In the genomic region with DNA sequence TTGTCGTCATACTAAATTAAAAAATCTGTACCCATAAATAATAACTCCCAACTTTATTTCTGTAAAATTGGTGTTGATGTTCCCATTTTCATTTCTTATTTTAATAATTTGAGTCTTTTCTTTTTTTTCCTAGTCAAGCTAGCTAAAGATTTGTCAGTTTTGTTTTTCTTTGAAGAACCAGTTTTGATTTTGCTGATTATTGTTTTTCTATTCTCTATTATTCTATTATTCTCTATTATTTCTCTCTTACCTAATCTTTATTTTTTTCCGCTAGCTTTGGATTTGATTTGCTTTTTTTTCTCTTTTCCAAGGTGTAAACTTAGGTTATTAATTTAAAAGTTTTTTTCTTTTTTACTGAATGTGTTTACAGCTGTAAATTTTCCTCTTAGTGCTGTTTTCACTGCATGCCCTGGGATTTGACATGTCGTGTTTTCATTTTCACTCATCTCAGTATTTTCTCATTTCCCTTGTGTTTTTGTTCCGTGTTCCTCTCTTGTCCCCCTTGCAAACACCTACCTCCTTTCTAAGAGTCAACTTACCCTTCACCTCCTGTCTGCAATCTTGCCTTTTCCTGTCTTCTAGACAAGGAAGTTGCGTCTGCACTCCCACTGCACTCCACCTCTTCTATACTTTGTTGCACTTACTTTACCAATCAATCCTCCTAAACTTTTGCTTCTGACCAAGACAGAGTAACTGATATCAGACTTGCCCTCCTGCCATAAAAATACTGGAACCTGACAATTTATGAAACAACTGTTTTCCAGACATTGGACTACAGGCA, we compare ENCODE assay signal across 21 cellular contexts. TPM values are rescaled to one million over a fixed set of nuclear protein-coding genes. Genes with fewer than 3 reads are reported as not detected.
DNase-seq lines count a peak whose midpoint lies in the region; ATAC-seq and TF ChIP-seq lines count a peak whose summit lies in the region.
"Had no signal": no experiment of that assay in that cellular context is flagged by ENCODE, and none has a peak within 500 bp of the region (broad histone marks: within the 10 kb centered on the region; RNA-seq: fewer than 3 reads in every experiment).

No MANE protein-coding gene starts in this region.

- peaks cover 44% of the 10 kb centered on the region for H3K36me3 Mint-ChIP-seq in activated naive CD4-positive, alpha-beta T cell treated with anti-CD3 and anti-CD28 coated beads, Interleukin-2, amount 10 ng/mL, durations not matched to agents 7 days and 5 days
- H3K36me3 Mint-ChIP-seq in WTC11 (peaks cover 36% of the 10 kb centered on the region), endothelial cell (ENCODE audit: low read depth, unreplicated experiment) (peaks cover 12% of the 10 kb centered on the region)

- ATAC-seq in WTC11 (no peak), HG03280 (IDR thresholded peaks at IDR 0.05; ENCODE audit: unreplicated experiment) (no peak), GM18870 (IDR thresholded peaks at IDR 0.05; ENCODE audit: unreplicated experiment) (no peak), HG03097 (IDR thresholded peaks at IDR 0.05; ENCODE audit: low FRiP score, unreplicated experiment) (no peak)
- ATAC-seq: foreskin keratinocyte, GM23338, T-cell had no signal

- no peaks in the 10 kb centered on the region for H3K27me3 Mint-ChIP-seq in activated naive CD4-positive, alpha-beta T cell treated with anti-CD3 and anti-CD28 coated beads, Interleukin-2, amount 10 ng/mL, durations not matched to agents 7 days and 5 days
- H3K27me3 Mint-ChIP-seq in WTC11 (ENCODE audit: low read depth), result no peaks in the 10 kb centered on the region
- no peaks in the 10 kb centered on the region for H3K27me3 Mint-ChIP-seq in endothelial cell (ENCODE audit: unreplicated experiment)
- H3K27me3 Mint-ChIP-seq: T-cell had no signal

- no peaks in the 10 kb centered on the region for H3K9me3 Mint-ChIP-seq in activated naive CD4-positive, alpha-beta T cell treated with anti-CD3 and anti-CD28 coated beads, Interleukin-2, amount 10 ng/mL, durations not matched to agents 7 days and 5 days
- no peaks in the 10 kb centered on the region for H3K9me3 Mint-ChIP-seq in WTC11
- H3K9me3 Mint-ChIP-seq in endothelial cell (ENCODE audit: unreplicated experiment), result no peaks in the 10 kb centered on the region
- H3K9me3 Mint-ChIP-seq: CD14-positive monocyte, GM23338, T-cell had no signal

- no peak overlapping the region for H3K4me3 Mint-ChIP-seq in activated naive CD4-positive, alpha-beta T cell treated with anti-CD3 and anti-CD28 coated beads, Interleukin-2, amount 10 ng/mL, durations not matched to agents 7 days and 5 days
- H3K4me3 Mint-ChIP-seq in WTC11 (no peak overlapping the region), endothelial cell (ENCODE audit: unreplicated experiment) (no peak overlapping the region)
- H3K4me3 Mint-ChIP-seq: CD14-positive monocyte, GM23338, T-cell had no signal

- no peak for DNase-seq in activated naive CD4-positive, alpha-beta T cell treated with anti-CD3 and anti-CD28 coated beads, Interleukin-2, amount 10 ng/mL, durations not matched to agents 7 days and 5 days
- no peak for DNase-seq in activated naive CD4-positive, alpha-beta T cell (lab: John Stamatoyannopoulos, UW)
- DNase-seq in WTC11 (ENCODE audit: low spot score), result no peak
- DNase-seq in endothelial cell (ENCODE audit: low spot score), result no peak
- DNase-seq in hippocampal formation (lab: John Stamatoyannopoulos, UW), result no peak
- DNase-seq: activated CD4-positive, alpha-beta T cell treated with anti-CD3 and anti-CD28 coated beads, Interleukin-2, amount 50 U/mL, for 48 hours; anterior cingulate cortex; foreskin keratinocyte; GDM1; hypothalamus; islet precursor cell; MV-4-11; NCI-H1694; NCI-H774; SHP77; T-cell had no signal

- POLR2A ChIA-PET in WTC11 (lab: Charles Lee), result no interaction called here

- CTCF ChIA-PET in activated naive CD4-positive, alpha-beta T cell treated with anti-CD3 and anti-CD28 coated beads, Interleukin-2, amount 10 ng/mL, durations not matched to agents 7 days and 5 days (lab: Charles Lee), result interaction anchor here (1.1 to 11.6 kb wide), 2 partner anchors 170 to 214 kb away, joined by 3 to 122 read pairs; no protein-coding TSS in a partner anchor
- CTCF ChIA-PET in WTC11 (lab: Charles Lee), result interaction anchor here (1.0 kb wide), 1 partner anchor 391 kb away, joined by 3 read pairs; no protein-coding TSS in a partner anchor

- peak overlapping the region; percentile 1 for H3K27ac Mint-ChIP-seq in activated naive CD4-positive, alpha-beta T cell treated with anti-CD3 and anti-CD28 coated beads, Interleukin-2, amount 10 ng/mL, durations not matched to agents 7 days and 5 days
- H3K27ac Mint-ChIP-seq in WTC11 (peak overlapping the region; percentile 25; the same call in 1 of the 2 replicates), endothelial cell (ENCODE audit: unreplicated experiment) (peak overlapping the region; percentile 33)
- H3K27ac Mint-ChIP-seq: GM23338 had no signal

- no peak for TF ChIP-seq CTCF in WTC11 (IDR thresholded peaks at IDR 0.05)
- TF ChIP-seq CTCF in endothelial cell (IDR thresholded peaks at IDR 0.05; ENCODE audit: unreplicated experiment), result no peak

- peaks cover 10% of the 10 kb centered on the region for H3K4me1 Mint-ChIP-seq in activated naive CD4-positive, alpha-beta T cell treated with anti-CD3 and anti-CD28 coated beads, Interleukin-2, amount 10 ng/mL, durations not matched to agents 7 days and 5 days
- H3K4me1 Mint-ChIP-seq in WTC11 (peaks cover 5% of the 10 kb centered on the region), endothelial cell (ENCODE audit: unreplicated experiment) (peaks cover 19% of the 10 kb centered on the region)

TF ChIP-seq in WTC11, 78 proteins besides CTCF, POLR2A, EP300 and RAD21 (continues in another document):
- no peak for TF ChIP-seq CREB1 (CRISPR knock-in tag; IDR thresholded peaks at IDR 0.05)
- TF ChIP-seq, protein P1, sequence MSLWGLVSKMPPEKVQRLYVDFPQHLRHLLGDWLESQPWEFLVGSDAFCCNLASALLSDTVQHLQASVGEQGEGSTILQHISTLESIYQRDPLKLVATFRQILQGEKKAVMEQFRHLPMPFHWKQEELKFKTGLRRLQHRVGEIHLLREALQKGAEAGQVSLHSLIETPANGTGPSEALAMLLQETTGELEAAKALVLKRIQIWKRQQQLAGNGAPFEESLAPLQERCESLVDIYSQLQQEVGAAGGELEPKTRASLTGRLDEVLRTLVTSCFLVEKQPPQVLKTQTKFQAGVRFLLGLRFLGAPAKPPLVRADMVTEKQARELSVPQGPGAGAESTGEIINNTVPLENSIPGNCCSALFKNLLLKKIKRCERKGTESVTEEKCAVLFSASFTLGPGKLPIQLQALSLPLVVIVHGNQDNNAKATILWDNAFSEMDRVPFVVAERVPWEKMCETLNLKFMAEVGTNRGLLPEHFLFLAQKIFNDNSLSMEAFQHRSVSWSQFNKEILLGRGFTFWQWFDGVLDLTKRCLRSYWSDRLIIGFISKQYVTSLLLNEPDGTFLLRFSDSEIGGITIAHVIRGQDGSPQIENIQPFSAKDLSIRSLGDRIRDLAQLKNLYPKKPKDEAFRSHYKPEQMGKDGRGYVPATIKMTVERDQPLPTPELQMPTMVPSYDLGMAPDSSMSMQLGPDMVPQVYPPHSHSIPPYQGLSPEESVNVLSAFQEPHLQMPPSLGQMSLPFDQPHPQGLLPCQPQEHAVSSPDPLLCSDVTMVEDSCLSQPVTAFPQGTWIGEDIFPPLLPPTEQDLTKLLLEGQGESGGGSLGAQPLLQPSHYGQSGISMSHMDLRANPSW (CRISPR knock-in tag; conservative IDR thresholded peaks at IDR 0.05; ENCODE audit: low read depth), result no peak
- TF ChIP-seq, protein P2, sequence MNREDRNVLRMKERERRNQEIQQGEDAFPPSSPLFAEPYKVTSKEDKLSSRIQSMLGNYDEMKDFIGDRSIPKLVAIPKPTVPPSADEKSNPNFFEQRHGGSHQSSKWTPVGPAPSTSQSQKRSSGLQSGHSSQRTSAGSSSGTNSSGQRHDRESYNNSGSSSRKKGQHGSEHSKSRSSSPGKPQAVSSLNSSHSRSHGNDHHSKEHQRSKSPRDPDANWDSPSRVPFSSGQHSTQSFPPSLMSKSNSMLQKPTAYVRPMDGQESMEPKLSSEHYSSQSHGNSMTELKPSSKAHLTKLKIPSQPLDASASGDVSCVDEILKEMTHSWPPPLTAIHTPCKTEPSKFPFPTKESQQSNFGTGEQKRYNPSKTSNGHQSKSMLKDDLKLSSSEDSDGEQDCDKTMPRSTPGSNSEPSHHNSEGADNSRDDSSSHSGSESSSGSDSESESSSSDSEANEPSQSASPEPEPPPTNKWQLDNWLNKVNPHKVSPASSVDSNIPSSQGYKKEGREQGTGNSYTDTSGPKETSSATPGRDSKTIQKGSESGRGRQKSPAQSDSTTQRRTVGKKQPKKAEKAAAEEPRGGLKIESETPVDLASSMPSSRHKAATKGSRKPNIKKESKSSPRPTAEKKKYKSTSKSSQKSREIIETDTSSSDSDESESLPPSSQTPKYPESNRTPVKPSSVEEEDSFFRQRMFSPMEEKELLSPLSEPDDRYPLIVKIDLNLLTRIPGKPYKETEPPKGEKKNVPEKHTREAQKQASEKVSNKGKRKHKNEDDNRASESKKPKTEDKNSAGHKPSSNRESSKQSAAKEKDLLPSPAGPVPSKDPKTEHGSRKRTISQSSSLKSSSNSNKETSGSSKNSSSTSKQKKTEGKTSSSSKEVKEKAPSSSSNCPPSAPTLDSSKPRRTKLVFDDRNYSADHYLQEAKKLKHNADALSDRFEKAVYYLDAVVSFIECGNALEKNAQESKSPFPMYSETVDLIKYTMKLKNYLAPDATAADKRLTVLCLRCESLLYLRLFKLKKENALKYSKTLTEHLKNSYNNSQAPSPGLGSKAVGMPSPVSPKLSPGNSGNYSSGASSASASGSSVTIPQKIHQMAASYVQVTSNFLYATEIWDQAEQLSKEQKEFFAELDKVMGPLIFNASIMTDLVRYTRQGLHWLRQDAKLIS (CRISPR knock-in tag; IDR thresholded peaks at IDR 0.05; ENCODE audit: borderline replicate concordance), result no peak
- TF ChIP-seq, protein P3, sequence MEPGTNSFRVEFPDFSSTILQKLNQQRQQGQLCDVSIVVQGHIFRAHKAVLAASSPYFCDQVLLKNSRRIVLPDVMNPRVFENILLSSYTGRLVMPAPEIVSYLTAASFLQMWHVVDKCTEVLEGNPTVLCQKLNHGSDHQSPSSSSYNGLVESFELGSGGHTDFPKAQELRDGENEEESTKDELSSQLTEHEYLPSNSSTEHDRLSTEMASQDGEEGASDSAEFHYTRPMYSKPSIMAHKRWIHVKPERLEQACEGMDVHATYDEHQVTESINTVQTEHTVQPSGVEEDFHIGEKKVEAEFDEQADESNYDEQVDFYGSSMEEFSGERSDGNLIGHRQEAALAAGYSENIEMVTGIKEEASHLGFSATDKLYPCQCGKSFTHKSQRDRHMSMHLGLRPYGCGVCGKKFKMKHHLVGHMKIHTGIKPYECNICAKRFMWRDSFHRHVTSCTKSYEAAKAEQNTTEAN (CRISPR knock-in tag; IDR thresholded peaks at IDR 0.05), result no peak

RNA-seq across cellular contexts. Expression of a gene that starts 18.8 kb away (rescaled TPM):
- total RNA-seq in WTC11 (2021), result 78.8 to 80.8 TPM (median 78.9 TPM) in 3 replicates
- 70.4 TPM for total RNA-seq in endothelial cell (ENCODE audit: unreplicated experiment)

RNA-seq across cellular contexts. Expression of a gene that starts 19.2 kb away (rescaled TPM):
- 13.8 to 16.9 TPM (median 14.2 TPM) in 3 replicates for total RNA-seq in WTC11 (2021)
- total RNA-seq in endothelial cell (ENCODE audit: unreplicated experiment), result 9.3 TPM
